ENCODE assay signal across 8 cellular contexts in genomic region chr6:44219053-44219814, GRCh38. TPM values are rescaled to one million over a fixed set of nuclear protein-coding genes. Genes with fewer than 3 reads are reported as not detected.
A peak's percentile ranks its signal among the peaks of the same experiment; 100 is the strongest.
DNase-seq lines count a peak whose midpoint lies in the region; ATAC-seq and TF ChIP-seq lines count a peak whose summit lies in the region.

No MANE protein-coding gene starts in this region.

- H3K36me3 Mint-ChIP-seq in CD4-positive, alpha-beta memory T cell: no peaks in the 10 kb centered on the region

- TF ChIP-seq CTCF in brain microvascular endothelial cell (IDR thresholded peaks at IDR 0.05; ENCODE audit: low read depth, low read length, missing control alignments): no peak
- TF ChIP-seq CTCF in gastrocnemius medialis (IDR thresholded peaks at IDR 0.05 in 4 of 5, conservative IDR thresholded peaks at IDR 0.05 in 1 of 5): peak in 1 of 5 experiments; percentile 10

- DNase-seq in CD4-positive, alpha-beta memory T cell: peak in 2 of 5 donors; percentile 11 to 41
- DNase-seq in NOMO-1 treated with dmso at 0.1 percent for 144 hours (lab: John Stamatoyannopoulos, UW; ENCODE audit: unreplicated experiment) (peak; percentile 61), brain microvascular endothelial cell (no peak), iPS-NIHi11 (ENCODE audit: low spot score) (peak; percentile 80), gastrocnemius medialis (peak; percentile 65 to 67), T-helper 9 cell (no peak)

- H3K9me3 ChIP-seq in CD4-positive, alpha-beta memory T cell (ENCODE audit: control insufficient read depth in 1 of 2, low read length in 2 of 2): no peaks in the 10 kb centered on the region
- H3K9me3 ChIP-seq in gastrocnemius medialis: no peaks in the 10 kb centered on the region

- peaks cover 25% of the 10 kb centered on the region for H3K4me1 ChIP-seq in CD4-positive, alpha-beta memory T cell (ENCODE audit: insufficient read depth, low read length)
- H3K4me1 ChIP-seq in gastrocnemius medialis: peaks cover 55 to 66% of the 10 kb centered on the region in 2 donors

- TF ChIP-seq POLR2A in gastrocnemius medialis (IDR thresholded peaks at IDR 0.05): peak; percentile 72 to 81

- H3K4me3 Mint-ChIP-seq in CD4-positive, alpha-beta memory T cell: peak overlapping the region in 6 of 8 donors; percentile 21 to 66 (median 46)

- in situ Hi-C loops in brain microvascular endothelial cell (cut with HindIII; ENCODE audit: low pct_ligation_motif_present, low sequenced_read_pairs) (no loop called here), gastrocnemius medialis (cut with MboI; ENCODE audit: low sequenced_read_pairs in 4 of 4) (no loop called here)

- H3K4me1 Mint-ChIP-seq in CD4-positive, alpha-beta memory T cell: peaks cover 7 to 28% (median 17%) of the 10 kb centered on the region in 4 donors

- peak overlapping the region in 1 of 7 donors; percentile 41 for H3K27ac Mint-ChIP-seq in CD4-positive, alpha-beta memory T cell

- peak; percentile 45 for ATAC-seq in GM18868 (IDR thresholded peaks at IDR 0.05; ENCODE audit: unreplicated experiment)
- ATAC-seq in HG03108 (IDR thresholded peaks at IDR 0.05; ENCODE audit: unreplicated experiment): peak; percentile 45
- peak in 1 of 2 donors; percentile 8 for ATAC-seq in gastrocnemius medialis

- no peak overlapping the region for H3K4me3 ChIP-seq in CD4-positive, alpha-beta memory T cell (ENCODE audit: low read length in 2 of 2)
- H3K4me3 ChIP-seq in brain microvascular endothelial cell (ENCODE audit: low read depth, low read length) (peak overlapping the region; percentile 42), gastrocnemius medialis (peak overlapping the region; percentile 54 to 61 (median 56))

- H3K27me3 Mint-ChIP-seq in CD4-positive, alpha-beta memory T cell: peaks cover 2 to 7% of the 10 kb centered on the region in 2 donors

- POLR2A ChIA-PET in CD4-positive, alpha-beta memory T cell (lab: Charles Lee; ENCODE audit: partially characterized antibody): interaction anchor here (2.5 kb wide), 1 partner anchor 27 kb away, joined by 12 read pairs; the partner anchor contains the start of gene HSP90AB1

- no peak overlapping the region for H3K27ac ChIP-seq in CD4-positive, alpha-beta memory T cell (ENCODE audit: low read depth, low read length)
- H3K27ac ChIP-seq in brain microvascular endothelial cell (no peak overlapping the region), gastrocnemius medialis (peak overlapping the region; percentile 95 to 99 (median 98))

- H3K9me3 Mint-ChIP-seq in CD4-positive, alpha-beta memory T cell: no peaks in the 10 kb centered on the region

- no peaks in the 10 kb centered on the region for H3K36me3 ChIP-seq in CD4-positive, alpha-beta memory T cell (ENCODE audit: insufficient read depth, low read length)
- H3K36me3 ChIP-seq in brain microvascular endothelial cell (replicated peaks): no peaks in the 10 kb centered on the region
- H3K36me3 ChIP-seq in gastrocnemius medialis: no peaks in the 10 kb centered on the region

- no peaks in the 10 kb centered on the region for H3K27me3 ChIP-seq in CD4-positive, alpha-beta memory T cell (ENCODE audit: insufficient read depth, low read length)
- H3K27me3 ChIP-seq in brain microvascular endothelial cell (replicated peaks) (no peaks in the 10 kb centered on the region), gastrocnemius medialis (no peaks in the 10 kb centered on the region)

- intact Hi-C loops in CD4-positive, alpha-beta memory T cell (cut with micrococcal nuclease): no loop called here
- intact Hi-C loops in gastrocnemius medialis (cut with DNase I; ENCODE audit: low total_unique reads): loop anchor here (5.0 kb wide), 1 partner anchor 47 kb away; no protein-coding TSS in a partner anchor

- CTCF ChIA-PET in CD4-positive, alpha-beta memory T cell (lab: Charles Lee; ENCODE audit: partially characterized antibody): interaction anchor here (0.6 to 1.0 kb wide), 2 partner anchors 48 to 119 kb away, joined by 3 read pairs; no protein-coding TSS in a partner anchor

RNA-seq across cellular contexts. Expression of gene MYMX, which starts 2.5 kb away (rescaled TPM):
- total RNA-seq in CD4-positive, alpha-beta memory T cell: not detected
- not detected for polyA plus RNA-seq in CD4-positive, alpha-beta memory T cell
- not detected for total RNA-seq in gastrocnemius medialis

RNA-seq across cellular contexts. Expression of gene SLC29A1, which starts 4.2 kb away (rescaled TPM):
- 1 to 10 TPM; 2.1 to 3.1 TPM for total RNA-seq in CD4-positive, alpha-beta memory T cell
- polyA plus RNA-seq in CD4-positive, alpha-beta memory T cell: 1 to 10 TPM; 3.4 to 3.7 TPM
- total RNA-seq in gastrocnemius medialis: 10 to 100 TPM; 18.3 to 95.5 (median 40.8) TPM

RNA-seq across cellular contexts. Expression of gene HSP90AB1, which starts 27.7 kb away (rescaled TPM):
- total RNA-seq in CD4-positive, alpha-beta memory T cell: 100 to 1,000 TPM; 303 to 324 TPM
- 100 to 1,000 TPM; 384 to 432 TPM for polyA plus RNA-seq in CD4-positive, alpha-beta memory T cell
- total RNA-seq in gastrocnemius medialis: 1,000 to 10,000 TPM in 2 of 4 donors, 100 to 1,000 TPM in 2; 878 to 1,576 (median 1,106) TPM

RNA-seq across cellular contexts. Expression of gene SLC35B2, which starts 38.1 kb away (rescaled TPM):
- total RNA-seq in CD4-positive, alpha-beta memory T cell: 10 to 100 TPM; 20.7 to 20.9 TPM
- polyA plus RNA-seq in CD4-positive, alpha-beta memory T cell: 10 to 100 TPM; 41.6 to 65.3 TPM
- total RNA-seq in gastrocnemius medialis: 10 to 100 TPM; 14.9 to 35.9 (median 21.4) TPM

RNA-seq across cellular contexts. Expression of gene NFKBIE, which starts 46.1 kb away (rescaled TPM):
- 10 to 100 TPM; 12.7 to 15.0 TPM for total RNA-seq in CD4-positive, alpha-beta memory T cell
- polyA plus RNA-seq in CD4-positive, alpha-beta memory T cell: 1 to 10 TPM; 8.0 to 8.3 TPM
- 10 to 100 TPM in 2 of 4 donors, 1 to 10 TPM in 2; 4.1 to 11.1 (median 10.0) TPM for total RNA-seq in gastrocnemius medialis

Comparison
In these comparisons a context has a peak if more than half of its experiments do, and no peak if none do; other contexts are left out.
1. DNase-seq: peak in NOMO-1 treated with dmso at 0.1 percent for 144 hours (single experiment), iPS-NIHi11 (single experiment) and gastrocnemius medialis (2 of 2); none in brain microvascular endothelial cell (single experiment) and T-helper 9 cell (single experiment).
2. H3K27ac ChIP-seq: peak in gastrocnemius medialis (4 of 4); none in CD4-positive, alpha-beta memory T cell (single experiment) and brain microvascular endothelial cell (single experiment).
3. H3K4me3 ChIP-seq: peak in brain microvascular endothelial cell (single experiment) and gastrocnemius medialis (4 of 4); none in CD4-positive, alpha-beta memory T cell (0 of 2).
4. RNA of gene SLC29A1, which starts 4.2 kb away (total RNA-seq): 18.3 to 95.5 TPM in gastrocnemius medialis; 2.1 to 3.1 TPM in CD4-positive, alpha-beta memory T cell; every median in the first group is over 4 times any median in the second.